ENCODE assay signal across 1 cellular context in genomic region chrX:39642071-39642470, GRCh38.
TF ChIP-seq lines count a peak whose summit lies in the region.

No MANE protein-coding gene starts in this region.

TF ChIP-seq in GM23338, 12 proteins besides CTCF, POLR2A, EP300 and RAD21 (continued from another document):
- TF ChIP-seq REST (IDR thresholded peaks at IDR 0.05; ENCODE audit: unreplicated experiment) = no peak
- no peak for TF ChIP-seq ZNF114 (CRISPR knock-in tag; IDR thresholded peaks at IDR 0.05)
- TF ChIP-seq STAT1 (IDR thresholded peaks at IDR 0.05; ENCODE audit: unreplicated experiment) = no peak
- TF ChIP-seq POLR2AphosphoS5 (IDR thresholded peaks at IDR 0.05; ENCODE audit: low read depth) = no peak
- no peak for TF ChIP-seq EZH2 (IDR thresholded peaks at IDR 0.05; ENCODE audit: low read depth, unreplicated experiment)
- TF ChIP-seq NANOG (IDR thresholded peaks at IDR 0.05; ENCODE audit: borderline replicate concordance) = no peak
- TF ChIP-seq CREB1 (CRISPR knock-in tag; IDR thresholded peaks at IDR 0.05; ENCODE audit: low read depth) = no peak
- no peak for TF ChIP-seq ETS1 (IDR thresholded peaks at IDR 0.05)
- no peak for TF ChIP-seq ZNF331 (CRISPR knock-in tag; IDR thresholded peaks at IDR 0.05; ENCODE audit: low read depth)
- no peak for TF ChIP-seq EZH2phosphoT487 (IDR thresholded peaks at IDR 0.05; ENCODE audit: unreplicated experiment)
